ENCODE assay signal across 14 cellular contexts in the genomic region with DNA sequence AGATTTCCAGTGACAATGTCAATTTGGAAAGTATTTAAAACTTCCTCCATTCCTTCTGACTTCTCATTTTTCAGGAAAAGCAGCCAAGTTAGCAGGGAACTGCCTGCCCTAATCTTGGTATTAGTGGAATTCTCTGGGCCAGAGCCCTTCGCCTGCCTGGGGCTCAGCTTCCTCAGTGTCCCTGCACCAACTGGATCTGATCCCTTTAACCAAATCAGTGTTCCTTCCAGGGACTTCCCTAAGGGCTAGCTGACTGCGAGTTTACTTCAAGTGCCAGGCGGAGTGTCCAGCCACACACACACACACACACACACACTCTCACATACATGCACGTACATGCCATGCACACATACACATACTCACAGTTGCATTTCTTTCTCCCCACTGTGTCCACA. TPM values are rescaled to one million over a fixed set of nuclear protein-coding genes. Genes with fewer than 3 reads are reported as not detected.
DNase-seq lines count a peak whose midpoint lies in the region; ATAC-seq, FAIRE-seq and TF ChIP-seq lines count a peak whose summit lies in the region.
"Had no signal": no experiment of that assay in that cellular context is flagged by ENCODE, and none has a peak within 500 bp of the region (broad histone marks: within the 10 kb centered on the region; RNA-seq: fewer than 3 reads in every experiment).

No MANE protein-coding gene starts in this region.

- H3K9ac ChIP-seq in BLaER1 (no peak overlapping the region), kidney (ENCODE audit: low read length in 2 of 2) (peak overlapping the region in 1 of 2 donors; percentile 56)

- intact Hi-C loops in kidney (cut with DNase I), result no loop called here
- intact Hi-C loops in CD8-positive, alpha-beta T cell (cut with DNase I, micrococcal nuclease), result no loop called here

- H3K36me3 Mint-ChIP-seq in progenitor cell of endocrine pancreas (ENCODE audit: insufficient read depth), result peaks cover 4% of the 10 kb centered on the region
- no peaks in the 10 kb centered on the region for H3K36me3 Mint-ChIP-seq in CD8-positive, alpha-beta T cell

- FAIRE-seq in bronchial epithelial cell (lab: Jason Lieb, UNC) (no peak), kidney (lab: Jason Lieb, UNC) (no peak)

- peak overlapping the region; percentile 77 for H3K27ac Mint-ChIP-seq in progenitor cell of endocrine pancreas
- no peak overlapping the region for H3K27ac Mint-ChIP-seq in CD8-positive, alpha-beta T cell

- H3K4me1 ChIP-seq in BLaER1 (peaks cover 61% of the 10 kb centered on the region), kidney (ENCODE audit: control insufficient read depth in 1 of 2, insufficient read depth in 1 of 2, low read depth in 1 of 2, low read length in 2 of 2) (peaks cover 17 to 27% of the 10 kb centered on the region in 2 donors)
- H3K4me1 ChIP-seq in CD8-positive, alpha-beta T cell (ENCODE audit: insufficient read depth, low read length), result no peaks in the 10 kb centered on the region
- H3K4me1 ChIP-seq: HAP-1 had no signal

- no peak overlapping the region for H3K4me3 Mint-ChIP-seq in progenitor cell of endocrine pancreas (ENCODE audit: low read depth)
- H3K4me3 Mint-ChIP-seq in CD8-positive, alpha-beta T cell, result no peak overlapping the region

- no peak overlapping the region for H3K4me2 ChIP-seq in BLaER1

- H3K36me3 ChIP-seq in BLaER1 (peaks cover 33% of the 10 kb centered on the region), bronchial epithelial cell (ENCODE audit: control insufficient read depth, insufficient read depth, low read length) (no peaks in the 10 kb centered on the region), kidney (ENCODE audit: control insufficient read depth in 1 of 2, insufficient read depth in 2 of 2, low read length in 2 of 2) (no peaks in the 10 kb centered on the region)
- H3K36me3 ChIP-seq in CD8-positive, alpha-beta T cell (ENCODE audit: insufficient read depth, low read length), result no peaks in the 10 kb centered on the region
- H3K36me3 ChIP-seq: HAP-1 had no signal

- H3K4me3 ChIP-seq in BLaER1 (no peak overlapping the region), bronchial epithelial cell (ENCODE audit: low read depth, low read length) (no peak overlapping the region), kidney (ENCODE audit: low read length in 2 of 2) (peak overlapping the region in 1 of 2 donors; percentile 12)
- H3K4me3 ChIP-seq in CD8-positive, alpha-beta T cell (ENCODE audit: low read depth, low read length), result no peak overlapping the region
- H3K4me3 ChIP-seq: dorsolateral prefrontal cortex, HAP-1 had no signal

- H3K27me3 ChIP-seq in BLaER1 (no peaks in the 10 kb centered on the region), bronchial epithelial cell (ENCODE audit: control insufficient read depth, insufficient read depth, low read length) (no peaks in the 10 kb centered on the region)
- no peaks in the 10 kb centered on the region for H3K27me3 ChIP-seq in CD8-positive, alpha-beta T cell (ENCODE audit: insufficient read depth, low read length)
- H3K27me3 ChIP-seq: dorsolateral prefrontal cortex had no signal

- no peak for TF ChIP-seq CTCF in bronchial epithelial cell (IDR thresholded peaks at IDR 0.05; ENCODE audit: insufficient read depth, low read length, severe bottlenecking)
- TF ChIP-seq CTCF in kidney (IDR thresholded peaks at IDR 0.05; ENCODE audit: borderline replicate concordance, extremely low read depth, insufficient read depth), result no peak
- TF ChIP-seq CTCF in progenitor cell of endocrine pancreas (IDR thresholded peaks at IDR 0.05; ENCODE audit: unreplicated experiment), result no peak
- no peak for TF ChIP-seq CTCF in CD8-positive, alpha-beta T cell (IDR thresholded peaks at IDR 0.05)

- peaks cover 3% of the 10 kb centered on the region for H3K9me3 Mint-ChIP-seq in progenitor cell of endocrine pancreas (ENCODE audit: low read depth)
- no peaks in the 10 kb centered on the region for H3K9me3 Mint-ChIP-seq in CD8-positive, alpha-beta T cell

- ATAC-seq in CD8-positive, alpha-beta T cell, result no peak

- H3K9me3 ChIP-seq in BLaER1 (peaks cover 27% of the 10 kb centered on the region), kidney (ENCODE audit: control insufficient read depth in 1 of 2, low read length in 2 of 2) (no peaks in the 10 kb centered on the region)
- H3K9me3 ChIP-seq in CD8-positive, alpha-beta T cell (ENCODE audit: low read length), result no peaks in the 10 kb centered on the region
- H3K9me3 ChIP-seq: HAP-1 had no signal

- peaks cover 5% of the 10 kb centered on the region for H3K27me3 Mint-ChIP-seq in progenitor cell of endocrine pancreas
- H3K27me3 Mint-ChIP-seq in CD8-positive, alpha-beta T cell (ENCODE audit: low read depth), result no peaks in the 10 kb centered on the region

- DNase-seq in bronchial epithelial cell (ENCODE audit: low read depth), result peak; percentile 51
- no peak for DNase-seq in kidney
- no peak for DNase-seq in progenitor cell of endocrine pancreas (ENCODE audit: low spot score, unreplicated experiment)
- DNase-seq in islet precursor cell, result no peak
- DNase-seq in DMS53 treated with DMSO at 0.1 percent for 48 hours (lab: John Stamatoyannopoulos, UW; ENCODE audit: unreplicated experiment), result no peak
- DNase-seq in stimulated activated naive CD4-positive, alpha-beta T cell (lab: John Stamatoyannopoulos, UW), result no peak
- DNase-seq in CD8-positive, alpha-beta T cell, result no peak
- DNase-seq: activated naive CD4-positive, alpha-beta T cell treated with anti-CD3 and anti-CD28 coated beads, Interleukin-2, amount 50 U/mL, for 16 hours; dorsolateral prefrontal cortex; NCI-H1105; NCI-H446 treated with DMSO at 0.1 percent for 48 hours; RPMI8226 had no signal

- CTCF ChIA-PET in CD8-positive, alpha-beta T cell (lab: Charles Lee), result interaction anchor here (0.5 to 1.2 kb wide), 2 partner anchors 9 to 30 kb away, joined by 3 read pairs; no protein-coding TSS in a partner anchor

- peaks cover 11% of the 10 kb centered on the region; the same call in 1 of the 2 replicates for H4K20me1 ChIP-seq in BLaER1

- H3K4me1 Mint-ChIP-seq in progenitor cell of endocrine pancreas (ENCODE audit: low read depth), result peaks cover 19% of the 10 kb centered on the region
- peaks cover 3% of the 10 kb centered on the region for H3K4me1 Mint-ChIP-seq in CD8-positive, alpha-beta T cell (ENCODE audit: low read depth)

- POLR2A ChIA-PET in CD8-positive, alpha-beta T cell (lab: Charles Lee), result no interaction called here

- H3K27ac ChIP-seq in BLaER1, result peak overlapping the region; percentile 44; the same call in 1 of the 2 replicates
- H3K27ac ChIP-seq in kidney (ENCODE audit: low read depth in 2 of 2, low read length in 2 of 2), result peak overlapping the region; percentile 23 to 76
- H3K27ac ChIP-seq in CD8-positive, alpha-beta T cell (ENCODE audit: low read depth, low read length), result no peak overlapping the region

RNA-seq across cellular contexts. Expression of a gene that starts 20.0 kb away (rescaled TPM):
- total RNA-seq in bronchial epithelial cell (5.1 and 8.2 TPM in 2 replicates), kidney (33.6 TPM), progenitor cell of endocrine pancreas (3.8 and 4.0 TPM in 2 replicates)
- 47.7 TPM for polyA plus RNA-seq in kidney (ENCODE audit: insufficient read depth, low read depth, low replicate concordance)
- 1 to 10 TPM; 1.2 to 1.3 TPM for total RNA-seq in CD8-positive, alpha-beta T cell
